Comparison of ENCODE assay signal across 1 cellular context in the genomic region with DNA sequence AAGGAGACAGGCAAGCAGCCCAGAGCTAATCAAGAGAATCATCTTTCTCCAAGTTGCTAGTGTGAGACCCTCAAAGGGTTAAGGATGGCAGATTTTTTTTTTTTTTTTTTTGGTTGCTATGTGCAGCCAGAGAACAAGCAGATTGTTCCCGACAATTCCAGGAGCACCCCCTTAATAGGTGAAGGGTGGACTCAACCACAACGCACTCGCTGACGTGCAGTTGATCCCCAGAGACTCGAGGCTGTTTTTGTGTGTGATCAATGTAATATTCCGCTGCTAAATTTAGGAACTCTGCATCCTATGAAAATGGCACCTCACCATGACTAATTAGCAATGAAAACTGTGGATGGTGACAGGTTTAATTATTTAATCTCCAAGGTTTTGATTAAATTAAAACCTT.
TF ChIP-seq lines count a peak whose summit lies in the region.

No MANE protein-coding gene starts in this region.

TF ChIP-seq in IMR-90, 13 proteins besides CTCF, POLR2A, EP300 and RAD21 (continued from another document):
- TF ChIP-seq RCOR1 (IDR thresholded peaks at IDR 0.05; ENCODE audit: insufficient replicate concordance, low read length) (no peak), FOS (IDR thresholded peaks at IDR 0.05; ENCODE audit: low read depth, low read length) (no peak), CEBPB (IDR thresholded peaks at IDR 0.05; ENCODE audit: low read depth, low read length) (no peak), SMC3 (IDR thresholded peaks at IDR 0.05; ENCODE audit: low read depth, low read length) (no peak), MXI1 (IDR thresholded peaks at IDR 0.05; ENCODE audit: borderline replicate concordance, low read depth, low read length) (no peak), CHD1 (IDR thresholded peaks at IDR 0.05; ENCODE audit: low read depth, low read length) (no peak), BHLHE40 (IDR thresholded peaks at IDR 0.05; ENCODE audit: low read depth, low read length) (no peak)
- TF ChIP-seq, protein P1, sequence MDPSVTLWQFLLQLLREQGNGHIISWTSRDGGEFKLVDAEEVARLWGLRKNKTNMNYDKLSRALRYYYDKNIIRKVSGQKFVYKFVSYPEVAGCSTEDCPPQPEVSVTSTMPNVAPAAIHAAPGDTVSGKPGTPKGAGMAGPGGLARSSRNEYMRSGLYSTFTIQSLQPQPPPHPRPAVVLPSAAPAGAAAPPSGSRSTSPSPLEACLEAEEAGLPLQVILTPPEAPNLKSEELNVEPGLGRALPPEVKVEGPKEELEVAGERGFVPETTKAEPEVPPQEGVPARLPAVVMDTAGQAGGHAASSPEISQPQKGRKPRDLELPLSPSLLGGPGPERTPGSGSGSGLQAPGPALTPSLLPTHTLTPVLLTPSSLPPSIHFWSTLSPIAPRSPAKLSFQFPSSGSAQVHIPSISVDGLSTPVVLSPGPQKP (IDR thresholded peaks at IDR 0.05; ENCODE audit: borderline replicate concordance, low read depth, low read length): no peak
- TF ChIP-seq, protein P2, sequence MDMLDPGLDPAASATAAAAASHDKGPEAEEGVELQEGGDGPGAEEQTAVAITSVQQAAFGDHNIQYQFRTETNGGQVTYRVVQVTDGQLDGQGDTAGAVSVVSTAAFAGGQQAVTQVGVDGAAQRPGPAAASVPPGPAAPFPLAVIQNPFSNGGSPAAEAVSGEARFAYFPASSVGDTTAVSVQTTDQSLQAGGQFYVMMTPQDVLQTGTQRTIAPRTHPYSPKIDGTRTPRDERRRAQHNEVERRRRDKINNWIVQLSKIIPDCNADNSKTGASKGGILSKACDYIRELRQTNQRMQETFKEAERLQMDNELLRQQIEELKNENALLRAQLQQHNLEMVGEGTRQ (IDR thresholded peaks at IDR 0.05; ENCODE audit: low read depth, low read length): no peak
